Comparison of ENCODE assay signal across 27 cellular contexts in genomic region chr7:68892211-68892610, GRCh38.
DNase-seq lines count a peak whose midpoint lies in the region; ATAC-seq, FAIRE-seq and TF ChIP-seq lines count a peak whose summit lies in the region.
"Had no signal": no experiment of that assay in that cellular context is flagged by ENCODE, and none has a peak within 500 bp of the region (broad histone marks: within the 10 kb centered on the region; RNA-seq: fewer than 3 reads in every experiment).

No MANE protein-coding gene starts in this region.

- no peak overlapping the region for H3K4me3 ChIP-seq in heart left ventricle
- H3K4me3 ChIP-seq: colonic mucosa, lower lobe of right lung, right atrium auricular region, suprapubic skin, vagina had no signal

- no peaks in the 10 kb centered on the region for H3K4me1 ChIP-seq in heart left ventricle
- H3K4me1 ChIP-seq: colonic mucosa, lower lobe of right lung, right atrium auricular region, suprapubic skin, vagina had no signal

- 77 to 85% (median 82%) methylated on average over 3 of the region's 3 CpGs for WGBS in heart left ventricle, 4 donors

- DNase-seq in NOMO-1 treated with DMSO at 0.1 percent for 48 hours (lab: John Stamatoyannopoulos, UW; ENCODE audit: unreplicated experiment) (peak; percentile 52), NOMO-1 treated with dmso at 0.1 percent for 144 hours (lab: John Stamatoyannopoulos, UW; ENCODE audit: unreplicated experiment) (no peak), SW480 (ENCODE audit: low spot score) (peak; percentile 78), glomerular visceral epithelial cell (ENCODE audit: extremely low spot score) (peak; percentile 66), urothelium cell line (ENCODE audit: low spot score) (peak; percentile 25), heart left ventricle (no peak), HK-2 (ENCODE audit: unreplicated experiment) (no peak)
- DNase-seq: 8988T; activated CD4-positive, alpha-beta T cell treated with anti-CD3 and anti-CD28 coated beads for 1 hour; activated naive CD8-positive, alpha-beta T cell treated with anti-CD3 and anti-CD28 coated beads for 36 hours; C1 segment of cervical spinal cord; colonic mucosa; endodermal cell; HCEC 1CT; Karpas-422; lower lobe of right lung; NCI-H1105 treated with DMSO at 0.1 percent for 48 hours; NK-92 treated with Interleukin-12 subunit alpha and Interleukin-12 subunit beta, amount 100 ng/mL, for 24 hours had no signal

- H3K27ac ChIP-seq in heart left ventricle = no peak overlapping the region
- H3K27ac ChIP-seq: colonic mucosa, lower lobe of right lung, right atrium auricular region, suprapubic skin, vagina had no signal

- no peaks in the 10 kb centered on the region for H3K9me3 ChIP-seq in heart left ventricle
- H3K9me3 ChIP-seq: colonic mucosa, lower lobe of right lung, right atrium auricular region, suprapubic skin, vagina had no signal

- no peak for TF ChIP-seq CTCF in heart left ventricle (IDR thresholded peaks at IDR 0.05)

- no peaks in the 10 kb centered on the region for H3K36me3 ChIP-seq in heart left ventricle
- H3K36me3 ChIP-seq: colonic mucosa, lower lobe of right lung, right atrium auricular region, suprapubic skin, vagina had no signal

- FAIRE-seq in urothelium cell line (lab: Jason Lieb, UNC) = no peak
- FAIRE-seq: D721Med, G401.6, GM12891, TTC549 had no signal

- no peak for ATAC-seq in heart left ventricle
- ATAC-seq in GM19467 (IDR thresholded peaks at IDR 0.05; ENCODE audit: unreplicated experiment) = no peak
- ATAC-seq: activated T-helper 17 cell treated with anti-CD3 and anti-CD28 coated beads, Interleukin-2, amount 50 U/mL, for 72 hours; lower lobe of right lung had no signal

- no peak for TF ChIP-seq POLR2A in heart left ventricle (IDR thresholded peaks at IDR 0.05)

- H3K27me3 ChIP-seq in heart left ventricle = peaks cover 0 to 7% (median 0%) of the 10 kb centered on the region in 9 donors
- H3K27me3 ChIP-seq: colonic mucosa, right atrium auricular region, suprapubic skin, vagina had no signal

- intact Hi-C loops in heart left ventricle (cut with DNase I) = no loop called here

Comparison
In these comparisons a context has a peak if more than half of its experiments do, and no peak if none do; other contexts are left out.
1. DNase-seq: peak in NOMO-1 treated with DMSO at 0.1 percent for 48 hours (single experiment), SW480 (single experiment), glomerular visceral epithelial cell (single experiment) and urothelium cell line (single experiment); none in NOMO-1 treated with dmso at 0.1 percent for 144 hours (single experiment), heart left ventricle (0 of 5) and HK-2 (single experiment).